8 cellular contexts compared by ENCODE assay signal in the genomic region with DNA sequence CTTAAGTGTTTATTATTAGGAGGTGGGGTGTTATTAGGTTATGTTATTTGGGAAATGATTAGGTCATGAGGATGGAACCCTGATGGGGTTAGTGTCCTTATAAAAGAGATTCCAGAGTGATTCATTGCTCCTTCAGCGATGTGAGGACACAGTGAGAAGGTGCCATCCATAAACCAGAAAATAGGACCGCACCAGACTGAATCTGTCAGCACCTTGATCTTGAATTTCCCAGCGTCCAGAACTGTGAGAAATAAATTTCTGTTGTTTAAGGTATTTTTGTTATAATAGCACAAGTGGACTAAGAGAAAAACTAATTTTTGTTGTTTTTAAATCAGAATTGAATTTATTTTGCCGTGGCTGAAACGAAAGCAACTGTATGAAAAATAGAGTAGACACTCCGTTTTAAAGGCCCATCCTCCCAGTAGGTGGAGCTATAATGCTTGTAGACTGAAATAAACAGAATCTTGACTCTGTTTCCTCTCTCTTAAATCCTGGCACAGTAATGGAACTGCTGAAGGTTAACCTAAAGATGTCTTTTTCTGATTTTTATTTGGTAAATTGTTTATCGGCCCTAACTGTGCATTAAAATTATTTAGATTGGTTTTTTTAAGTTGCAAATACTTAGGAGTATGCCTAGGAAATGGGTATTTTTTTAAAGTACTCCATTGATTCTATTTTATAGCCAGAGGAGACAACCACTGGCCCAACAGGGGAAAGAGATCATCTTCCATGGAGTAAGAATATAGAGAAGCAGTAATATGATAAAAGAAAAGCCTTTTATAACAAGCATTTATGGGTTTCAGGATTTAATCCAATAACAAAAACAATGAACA.
DNase-seq lines count a peak whose midpoint lies in the region; ATAC-seq and TF ChIP-seq lines count a peak whose summit lies in the region.

No MANE protein-coding gene starts in this region.

- no peaks in the 10 kb centered on the region for H3K36me3 Mint-ChIP-seq in activated CD4-positive, alpha-beta T cell treated with anti-CD3 and anti-CD28 coated beads, Interleukin-2, amount 10 ng/mL, durations not matched to agents 24 days and 14 days (ENCODE audit: low read depth)
- no peaks in the 10 kb centered on the region for H3K36me3 Mint-ChIP-seq in osteocyte (ENCODE audit: unreplicated experiment)

- in situ Hi-C loops in GM13976 (cut with MboI; ENCODE audit: low sequenced_read_pairs, unreplicated experiment) = loop anchor here (10.0 to 25.0 kb wide), 2 partner anchors 313 to 585 kb away; no protein-coding TSS in a partner anchor

- H3K27me3 Mint-ChIP-seq in activated CD4-positive, alpha-beta T cell treated with anti-CD3 and anti-CD28 coated beads, Interleukin-2, amount 10 ng/mL, durations not matched to agents 24 days and 14 days = peaks cover 14% of the 10 kb centered on the region
- H3K27me3 Mint-ChIP-seq in osteocyte (ENCODE audit: unreplicated experiment) = peaks cover 31% of the 10 kb centered on the region

- no peaks in the 10 kb centered on the region for H3K9me3 Mint-ChIP-seq in activated CD4-positive, alpha-beta T cell treated with anti-CD3 and anti-CD28 coated beads, Interleukin-2, amount 10 ng/mL, durations not matched to agents 24 days and 14 days
- no peaks in the 10 kb centered on the region for H3K9me3 Mint-ChIP-seq in osteocyte (ENCODE audit: unreplicated experiment)

- H3K27ac Mint-ChIP-seq in activated CD4-positive, alpha-beta T cell treated with anti-CD3 and anti-CD28 coated beads, Interleukin-2, amount 10 ng/mL, durations not matched to agents 24 days and 14 days = no peak overlapping the region
- no peak overlapping the region for H3K27ac Mint-ChIP-seq in osteocyte (ENCODE audit: unreplicated experiment)

- peaks cover 2% of the 10 kb centered on the region for H3K4me1 Mint-ChIP-seq in activated CD4-positive, alpha-beta T cell treated with anti-CD3 and anti-CD28 coated beads, Interleukin-2, amount 10 ng/mL, durations not matched to agents 24 days and 14 days
- peaks cover 4% of the 10 kb centered on the region for H3K4me1 Mint-ChIP-seq in osteocyte (ENCODE audit: unreplicated experiment)

- ATAC-seq in HG02884 (IDR thresholded peaks at IDR 0.05; ENCODE audit: unreplicated experiment) = peak; percentile 74

- TF ChIP-seq CTCF in GM13976 (IDR thresholded peaks at IDR 0.05; ENCODE audit: borderline replicate concordance, control extremely low read depth, extremely low read depth, insufficient read depth, missing control alignments) (peak; percentile 29), osteocyte (IDR thresholded peaks at IDR 0.05) (peak; percentile 88)

- peak; percentile 64 for DNase-seq in Ammon's horn (ENCODE audit: low spot score)
- DNase-seq in GM13976 (ENCODE audit: low spot score) = peak; percentile 28
- peak; percentile 1 for DNase-seq in NCI-H1694 (lab: John Stamatoyannopoulos, UW)
- DNase-seq in activated CD4-positive, alpha-beta T cell treated with anti-CD3 and anti-CD28 coated beads, Interleukin-2, amount 10 ng/mL, durations not matched to agents 24 days and 14 days = peak; percentile 79
- DNase-seq in fibroblast of the conjunctiva (ENCODE audit: low read depth) = peak; percentile 33
- DNase-seq in osteocyte (ENCODE audit: extremely low spot score, unreplicated experiment) = no peak
- no peak for DNase-seq in activated effector memory CD4-positive, alpha-beta T cell treated with anti-CD3 and anti-CD28 coated beads, Interleukin-2, amount 50 U/mL, for 16 hours

- H3K4me3 Mint-ChIP-seq in activated CD4-positive, alpha-beta T cell treated with anti-CD3 and anti-CD28 coated beads, Interleukin-2, amount 10 ng/mL, durations not matched to agents 24 days and 14 days = peak overlapping the region; percentile 77
- peak overlapping the region; percentile 81 for H3K4me3 Mint-ChIP-seq in osteocyte (ENCODE audit: unreplicated experiment)

- intact Hi-C loops in activated CD4-positive, alpha-beta T cell treated with anti-CD3 and anti-CD28 coated beads, Interleukin-2, amount 10 ng/mL, durations not matched to agents 24 days and 14 days (cut with micrococcal nuclease) = loop anchor here (1.0 to 5.0 kb wide), 2 partner anchors 317 to 555 kb away; partner anchors contain the start of gene ANKRD17

Comparison
In these comparisons a context has a peak if more than half of its experiments do, and no peak if none do; other contexts are left out.
1. DNase-seq: peak in Ammon's horn (single experiment), GM13976 (single experiment), NCI-H1694 (single experiment), activated CD4-positive, alpha-beta T cell treated with anti-CD3 and anti-CD28 coated beads, Interleukin-2, amount 10 ng/mL, durations not matched to agents 24 days and 14 days (single experiment) and fibroblast of the conjunctiva (single experiment); none in osteocyte (single experiment) and activated effector memory CD4-positive, alpha-beta T cell treated with anti-CD3 and anti-CD28 coated beads, Interleukin-2, amount 50 U/mL, for 16 hours (single experiment).